Comparison of ENCODE assay signal across 17 cellular contexts in genomic region chr19:39841041-39841440, GRCh38. TPM values are rescaled to one million over a fixed set of nuclear protein-coding genes. Genes with fewer than 3 reads are reported as not detected.
DNase-seq lines count a peak whose midpoint lies in the region; ATAC-seq and TF ChIP-seq lines count a peak whose summit lies in the region.
"Had no signal": no experiment of that assay in that cellular context is flagged by ENCODE, and none has a peak within 500 bp of the region (broad histone marks: within the 10 kb centered on the region; RNA-seq: fewer than 3 reads in every experiment).

No MANE protein-coding gene starts in this region.

- H3K36me3 ChIP-seq in skeletal muscle tissue (ENCODE audit: control insufficient read depth in 3 of 3, insufficient read depth in 3 of 3, low read length in 3 of 3), result peaks cover 35 to 37% (median 37%) of the 10 kb centered on the region in 3 donors

- no peak for TF ChIP-seq CTCF in activated CD8-positive, alpha-beta T cell treated with anti-CD3 and anti-CD28 coated beads for 36 hours (IDR thresholded peaks at IDR 0.05)
- TF ChIP-seq CTCF in foreskin keratinocyte (conservative IDR thresholded peaks at IDR 0.05), result no peak
- no peak for TF ChIP-seq CTCF in CD4-positive, alpha-beta T cell (IDR thresholded peaks at IDR 0.05)

- H3K27ac Mint-ChIP-seq in activated CD8-positive, alpha-beta T cell treated with anti-CD3 and anti-CD28 coated beads, Interleukin-2, amount 10 ng/mL, durations not matched to agents 7 days and 5 days, result peak overlapping the region; percentile 48
- no peak overlapping the region for H3K27ac Mint-ChIP-seq in activated CD8-positive, alpha-beta T cell treated with anti-CD3 and anti-CD28 coated beads for 36 hours
- peak overlapping the region; percentile 14 for H3K27ac Mint-ChIP-seq in T-helper 17 cell
- H3K27ac Mint-ChIP-seq in effector memory CD8-positive, alpha-beta T cell, result peak overlapping the region; percentile 21 to 96
- no peak overlapping the region for H3K27ac Mint-ChIP-seq in CD4-positive, alpha-beta T cell

- POLR2A ChIA-PET in activated CD8-positive, alpha-beta T cell treated with anti-CD3 and anti-CD28 coated beads, Interleukin-2, amount 10 ng/mL, durations not matched to agents 7 days and 5 days (lab: Charles Lee), result no interaction called here
- POLR2A ChIA-PET in activated CD8-positive, alpha-beta T cell treated with anti-CD3 and anti-CD28 coated beads for 36 hours (lab: Charles Lee), result no interaction called here
- POLR2A ChIA-PET in CD4-positive, alpha-beta T cell (lab: Charles Lee), result no interaction called here

- H3K9me3 ChIP-seq in T-helper 17 cell (ENCODE audit: control insufficient read depth, low read length, poor library complexity, severe bottlenecking) (no peaks in the 10 kb centered on the region), skeletal muscle tissue (ENCODE audit: control insufficient read depth in 3 of 3, low read length in 3 of 3) (no peaks in the 10 kb centered on the region)
- H3K9me3 ChIP-seq in CD4-positive, alpha-beta T cell (ENCODE audit: control insufficient read depth, low read length), result no peaks in the 10 kb centered on the region
- H3K9me3 ChIP-seq: SJSA1 had no signal

- no peak for ATAC-seq in activated CD8-positive, alpha-beta T cell treated with anti-CD3 and anti-CD28 coated beads, Interleukin-2, amount 10 ng/mL, durations not matched to agents 7 days and 5 days
- ATAC-seq in activated CD8-positive, alpha-beta T cell treated with anti-CD3 and anti-CD28 coated beads for 36 hours, result no peak
- ATAC-seq in T-helper 17 cell, result no peak
- ATAC-seq in effector memory CD8-positive, alpha-beta T cell (replicated peaks), result no peak
- no peak for ATAC-seq in foreskin keratinocyte
- ATAC-seq in CD4-positive, alpha-beta T cell (ENCODE audit: poor library complexity), result no peak

- H3K36me3 Mint-ChIP-seq in activated CD8-positive, alpha-beta T cell treated with anti-CD3 and anti-CD28 coated beads, Interleukin-2, amount 10 ng/mL, durations not matched to agents 7 days and 5 days (ENCODE audit: low read depth), result peaks cover 49% of the 10 kb centered on the region
- peaks cover 70% of the 10 kb centered on the region for H3K36me3 Mint-ChIP-seq in activated CD8-positive, alpha-beta T cell treated with anti-CD3 and anti-CD28 coated beads for 36 hours (ENCODE audit: low read depth)
- H3K36me3 Mint-ChIP-seq in T-helper 17 cell (ENCODE audit: low read depth), result peaks cover 7% of the 10 kb centered on the region
- peaks cover 28% of the 10 kb centered on the region for H3K36me3 Mint-ChIP-seq in effector memory CD8-positive, alpha-beta T cell (ENCODE audit: insufficient read depth)
- H3K36me3 Mint-ChIP-seq in CD4-positive, alpha-beta T cell (ENCODE audit: low read depth), result peaks cover 62% of the 10 kb centered on the region

- H3K4me3 Mint-ChIP-seq in activated CD8-positive, alpha-beta T cell treated with anti-CD3 and anti-CD28 coated beads, Interleukin-2, amount 10 ng/mL, durations not matched to agents 7 days and 5 days, result no peak overlapping the region
- H3K4me3 Mint-ChIP-seq in activated CD8-positive, alpha-beta T cell treated with anti-CD3 and anti-CD28 coated beads for 36 hours, result no peak overlapping the region
- H3K4me3 Mint-ChIP-seq in T-helper 17 cell, result no peak overlapping the region
- no peak overlapping the region for H3K4me3 Mint-ChIP-seq in effector memory CD8-positive, alpha-beta T cell
- H3K4me3 Mint-ChIP-seq in CD4-positive, alpha-beta T cell, result no peak overlapping the region

- H3K27me3 ChIP-seq in skeletal muscle tissue (ENCODE audit: control insufficient read depth in 3 of 3, insufficient read depth in 3 of 3, low read length in 3 of 3) (no peaks in the 10 kb centered on the region), foreskin keratinocyte (no peaks in the 10 kb centered on the region)
- no peaks in the 10 kb centered on the region for H3K27me3 ChIP-seq in CD4-positive, alpha-beta T cell (ENCODE audit: control insufficient read depth, insufficient read depth, low read length)
- H3K27me3 ChIP-seq: SJSA1 had no signal

- no peaks in the 10 kb centered on the region for H3K9me3 Mint-ChIP-seq in activated CD8-positive, alpha-beta T cell treated with anti-CD3 and anti-CD28 coated beads, Interleukin-2, amount 10 ng/mL, durations not matched to agents 7 days and 5 days (ENCODE audit: insufficient read depth)
- no peaks in the 10 kb centered on the region for H3K9me3 Mint-ChIP-seq in activated CD8-positive, alpha-beta T cell treated with anti-CD3 and anti-CD28 coated beads for 36 hours
- H3K9me3 Mint-ChIP-seq in effector memory CD8-positive, alpha-beta T cell, result no peaks in the 10 kb centered on the region
- no peaks in the 10 kb centered on the region for H3K9me3 Mint-ChIP-seq in CD4-positive, alpha-beta T cell

- CTCF ChIA-PET in activated CD8-positive, alpha-beta T cell treated with anti-CD3 and anti-CD28 coated beads, Interleukin-2, amount 10 ng/mL, durations not matched to agents 7 days and 5 days (lab: Charles Lee), result interaction anchor here (3.5 to 7.6 kb wide), 5 partner anchors 12 to 168 kb away, joined by 24 to 235 read pairs (median 45); partner anchors contain the start of gene PSMC4
- CTCF ChIA-PET in activated CD8-positive, alpha-beta T cell treated with anti-CD3 and anti-CD28 coated beads for 36 hours (lab: Charles Lee), result interaction anchor here (0.7 to 5.6 kb wide), 3 partner anchors 13 to 50 kb away, joined by 3 to 63 read pairs (median 30); no protein-coding TSS in a partner anchor
- CTCF ChIA-PET in CD4-positive, alpha-beta T cell (lab: Charles Lee), result interaction anchor here (5.1 kb wide), 1 partner anchor 47 kb away, joined by 75 read pairs; no protein-coding TSS in a partner anchor

- H3K27me3 Mint-ChIP-seq in activated CD8-positive, alpha-beta T cell treated with anti-CD3 and anti-CD28 coated beads, Interleukin-2, amount 10 ng/mL, durations not matched to agents 7 days and 5 days (ENCODE audit: low read depth), result no peaks in the 10 kb centered on the region
- H3K27me3 Mint-ChIP-seq in activated CD8-positive, alpha-beta T cell treated with anti-CD3 and anti-CD28 coated beads for 36 hours, result no peaks in the 10 kb centered on the region
- H3K27me3 Mint-ChIP-seq in T-helper 17 cell, result no peaks in the 10 kb centered on the region
- H3K27me3 Mint-ChIP-seq in effector memory CD8-positive, alpha-beta T cell, result no peaks in the 10 kb centered on the region
- H3K27me3 Mint-ChIP-seq in CD4-positive, alpha-beta T cell, result no peaks in the 10 kb centered on the region

- no peak overlapping the region for H3K4me3 ChIP-seq in skeletal muscle tissue (ENCODE audit: low read length in 3 of 3)
- H3K4me3 ChIP-seq: SJSA1 had no signal

- H3K4me1 ChIP-seq in skeletal muscle tissue (ENCODE audit: control insufficient read depth in 3 of 3, insufficient read depth in 3 of 3, low read length in 3 of 3), result peaks cover 31 to 55% (median 40%) of the 10 kb centered on the region in 3 donors
- peaks cover 23% of the 10 kb centered on the region for H3K4me1 ChIP-seq in foreskin keratinocyte

- intact Hi-C loops in activated CD8-positive, alpha-beta T cell treated with anti-CD3 and anti-CD28 coated beads for 36 hours (cut with micrococcal nuclease), result loop anchor here (5.0 kb wide), 1 partner anchor 49 kb away; no protein-coding TSS in a partner anchor
- intact Hi-C loops in CD4-positive, alpha-beta T cell (cut with DNase I, micrococcal nuclease), result loop anchor here in 1 of 2 experiments (10.0 kb wide), 1 partner anchor 286 kb away; no protein-coding TSS in a partner anchor

- H3K9ac ChIP-seq in skeletal muscle tissue (ENCODE audit: low read depth in 1 of 3, low read length in 3 of 3), result peak overlapping the region in 1 of 3 donors; percentile 57

- peaks cover 36% of the 10 kb centered on the region for H3K4me1 Mint-ChIP-seq in activated CD8-positive, alpha-beta T cell treated with anti-CD3 and anti-CD28 coated beads, Interleukin-2, amount 10 ng/mL, durations not matched to agents 7 days and 5 days (ENCODE audit: low read depth)
- H3K4me1 Mint-ChIP-seq in activated CD8-positive, alpha-beta T cell treated with anti-CD3 and anti-CD28 coated beads for 36 hours (ENCODE audit: low read depth), result peaks cover 41% of the 10 kb centered on the region
- peaks cover 44% of the 10 kb centered on the region for H3K4me1 Mint-ChIP-seq in T-helper 17 cell
- H3K4me1 Mint-ChIP-seq in effector memory CD8-positive, alpha-beta T cell (ENCODE audit: low read depth in 2 of 2), result peaks cover 36 to 38% of the 10 kb centered on the region in 2 donors
- H3K4me1 Mint-ChIP-seq in CD4-positive, alpha-beta T cell (ENCODE audit: low read depth), result peaks cover 49% of the 10 kb centered on the region

- no peak for DNase-seq in activated CD8-positive, alpha-beta T cell treated with anti-CD3 and anti-CD28 coated beads, Interleukin-2, amount 10 ng/mL, durations not matched to agents 7 days and 5 days
- DNase-seq in activated CD8-positive, alpha-beta T cell treated with anti-CD3 and anti-CD28 coated beads for 36 hours, result no peak
- DNase-seq in T-helper 17 cell (no peak), foreskin keratinocyte (no peak), DMS53 (lab: John Stamatoyannopoulos, UW) (no peak)
- no peak for DNase-seq in effector memory CD8-positive, alpha-beta T cell
- no peak for DNase-seq in CD4-positive, alpha-beta T cell
- DNase-seq: COR-L47; DMS153; HCEC 1CT; NCI-H1048; NCI-H1694 treated with DMSO at 0.1 percent for 48 hours; NCI-H69; NK-92 treated with Interleukin-12 subunit alpha and Interleukin-12 subunit beta, amount 100 ng/mL, for 24 hours had no signal

- peak overlapping the region; percentile 79 for H3K27ac ChIP-seq in skeletal muscle tissue (ENCODE audit: low read depth, low read length)
- H3K27ac ChIP-seq in foreskin keratinocyte, result no peak overlapping the region
- no peak overlapping the region for H3K27ac ChIP-seq in CD4-positive, alpha-beta T cell (ENCODE audit: low read depth, low read length)
- H3K27ac ChIP-seq: C4-2B, SJSA1 had no signal

RNA-seq across cellular contexts. Expression of gene FBL, which starts 5.1 kb away (rescaled TPM):
- total RNA-seq in activated CD8-positive, alpha-beta T cell treated with anti-CD3 and anti-CD28 coated beads, Interleukin-2, amount 10 ng/mL, durations not matched to agents 7 days and 5 days, result 100 to 1,000 TPM; 385 to 399 TPM
- total RNA-seq in activated CD8-positive, alpha-beta T cell treated with anti-CD3 and anti-CD28 coated beads for 36 hours, result 100 to 1,000 TPM; 901 to 905 TPM
- 100 to 1,000 TPM; 255 to 264 TPM for total RNA-seq in T-helper 17 cell
- total RNA-seq in skeletal muscle tissue, result 386 TPM
- 281 and 363 TPM in 2 replicates for total RNA-seq in foreskin keratinocyte
- 396 and 484 TPM in 2 replicates for polyA plus RNA-seq in foreskin keratinocyte
- 100 to 1,000 TPM; 267 to 287 TPM for total RNA-seq in CD4-positive, alpha-beta T cell

RNA-seq across cellular contexts. Expression of gene DYRK1B, which starts 7.1 kb away (rescaled TPM):
- total RNA-seq in activated CD8-positive, alpha-beta T cell treated with anti-CD3 and anti-CD28 coated beads, Interleukin-2, amount 10 ng/mL, durations not matched to agents 7 days and 5 days, result 1 to 10 TPM; 7.5 to 8.5 TPM
- total RNA-seq in activated CD8-positive, alpha-beta T cell treated with anti-CD3 and anti-CD28 coated beads for 36 hours, result 1 to 10 TPM; 5.4 to 7.0 TPM
- total RNA-seq in T-helper 17 cell (10 to 100 TPM; 47.5 to 55.5 TPM), skeletal muscle tissue (25.1 TPM), foreskin keratinocyte (3.8 and 7.0 TPM in 2 replicates)
- 3.8 and 6.2 TPM in 2 replicates for polyA plus RNA-seq in foreskin keratinocyte
- 10 to 100 TPM; 18.9 to 19.4 TPM for total RNA-seq in CD4-positive, alpha-beta T cell

Comparison
In these comparisons a context has a peak if more than half of its experiments do, and no peak if none do; other contexts are left out.
1. H3K27ac Mint-ChIP-seq: peak in activated CD8-positive, alpha-beta T cell treated with anti-CD3 and anti-CD28 coated beads, Interleukin-2, amount 10 ng/mL, durations not matched to agents 7 days and 5 days (single experiment), T-helper 17 cell (single experiment) and effector memory CD8-positive, alpha-beta T cell (2 of 2); none in activated CD8-positive, alpha-beta T cell treated with anti-CD3 and anti-CD28 coated beads for 36 hours (single experiment) and CD4-positive, alpha-beta T cell (single experiment).